Comparison of ENCODE assay signal across 8 cellular contexts in genomic region chr10:48306870-48307531, GRCh38. TPM values are rescaled to one million over a fixed set of nuclear protein-coding genes. Genes with fewer than 3 reads are reported as not detected.
DNase-seq lines count a peak whose midpoint lies in the region; ATAC-seq and TF ChIP-seq lines count a peak whose summit lies in the region.

No MANE protein-coding gene starts in this region.

- H3K9me3 Mint-ChIP-seq in CD4-positive, alpha-beta T cell: no peaks in the 10 kb centered on the region

- no peaks in the 10 kb centered on the region for H3K27me3 Mint-ChIP-seq in CD4-positive, alpha-beta T cell

- peaks cover 39% of the 10 kb centered on the region for H3K4me1 ChIP-seq in RWPE2 (ENCODE audit: insufficient read depth, poor library complexity, severe bottlenecking)
- peaks cover 11% of the 10 kb centered on the region for H3K4me1 ChIP-seq in hepatocyte (ENCODE audit: insufficient read depth)
- H3K4me1 ChIP-seq in gastrocnemius medialis: peaks cover 35 to 38% of the 10 kb centered on the region in 2 donors

- POLR2A ChIA-PET in CD4-positive, alpha-beta T cell (lab: Charles Lee): no interaction called here

- peaks cover 32% of the 10 kb centered on the region for H4K20me1 ChIP-seq in hepatocyte (ENCODE audit: insufficient read depth, poor library complexity, severe bottlenecking)

- peak overlapping the region; percentile 87 for H3K4me2 ChIP-seq in hepatocyte

- TF ChIP-seq POLR2A in gastrocnemius medialis (IDR thresholded peaks at IDR 0.05): no peak

- CTCF ChIA-PET in CD4-positive, alpha-beta T cell (lab: Charles Lee): no interaction called here

- intact Hi-C loops in CD4-positive, alpha-beta T cell (cut with DNase I, micrococcal nuclease): loop anchor here in 1 of 2 experiments (5.0 to 10.0 kb wide), 3 partner anchors 350 to 1230 kb away; partner anchors contain the start of genes ERCC6 and ZNF488
- intact Hi-C loops in gastrocnemius medialis (cut with DNase I; ENCODE audit: low total_unique reads): loop anchor here (5.0 kb wide), 1 partner anchor 350 kb away; no protein-coding TSS in a partner anchor

- peaks cover 46% of the 10 kb centered on the region for H3K4me1 Mint-ChIP-seq in CD4-positive, alpha-beta T cell (ENCODE audit: low read depth)

- peak overlapping the region; percentile 86 for H3K27ac ChIP-seq in CD4-positive, alpha-beta T cell (ENCODE audit: low read depth, low read length)
- H3K27ac ChIP-seq in RWPE2 (ENCODE audit: poor library complexity, severe bottlenecking): peak overlapping the region; percentile 49
- H3K27ac ChIP-seq in hepatocyte: peak overlapping the region; percentile 99
- H3K27ac ChIP-seq in gastrocnemius medialis: peak overlapping the region; percentile 93 to 98 (median 96)

- in situ Hi-C loops in gastrocnemius medialis (cut with MboI; ENCODE audit: low sequenced_read_pairs in 4 of 4): no loop called here

- H2AFZ ChIP-seq in hepatocyte: peak overlapping the region; percentile 90

- H3K4me3 Mint-ChIP-seq in CD4-positive, alpha-beta T cell: peak overlapping the region; percentile 91

- TF ChIP-seq CTCF in CD4-positive, alpha-beta T cell (IDR thresholded peaks at IDR 0.05): no peak
- TF ChIP-seq CTCF in RWPE2 (IDR thresholded peaks at IDR 0.05; ENCODE audit: poor library complexity, severe bottlenecking) (no peak), hepatocyte (IDR thresholded peaks at IDR 0.05; ENCODE audit: poor library complexity) (no peak), gastrocnemius medialis (IDR thresholded peaks at IDR 0.05 in 4 of 5, conservative IDR thresholded peaks at IDR 0.05 in 1 of 5) (no peak)

- peak overlapping the region; percentile 93 for H3K27ac Mint-ChIP-seq in CD4-positive, alpha-beta T cell

- peaks cover 3% of the 10 kb centered on the region for H3K36me3 ChIP-seq in RWPE2 (ENCODE audit: low read depth)
- H3K36me3 ChIP-seq in hepatocyte (replicated peaks; ENCODE audit: insufficient read depth, low read depth): no peaks in the 10 kb centered on the region
- H3K36me3 ChIP-seq in gastrocnemius medialis: no peaks in the 10 kb centered on the region

- H3K27me3 ChIP-seq in CD4-positive, alpha-beta T cell (ENCODE audit: control insufficient read depth, insufficient read depth, low read length): no peaks in the 10 kb centered on the region
- H3K27me3 ChIP-seq in RWPE2 (ENCODE audit: insufficient read depth, poor library complexity, severe bottlenecking) (no peaks in the 10 kb centered on the region), hepatocyte (no peaks in the 10 kb centered on the region), gastrocnemius medialis (no peaks in the 10 kb centered on the region)

- H3K36me3 Mint-ChIP-seq in CD4-positive, alpha-beta T cell (ENCODE audit: low read depth): no peaks in the 10 kb centered on the region

- peak; percentile 45 to 77 (median 65) for DNase-seq in CD4-positive, alpha-beta T cell
- DNase-seq in RWPE2 (ENCODE audit: low spot score) (no peak), amniotic epithelial cell (ENCODE audit: low read depth) (peak; percentile 27), hepatocyte (ENCODE audit: low spot score) (peak; percentile 77), gastrocnemius medialis (peak; percentile 18 to 32), cerebellar nuclear complex (lab: John Stamatoyannopoulos, UW) (no peak)

- ATAC-seq in CD4-positive, alpha-beta T cell (ENCODE audit: poor library complexity): peak; percentile 61
- ATAC-seq in GM19324 (IDR thresholded peaks at IDR 0.05; ENCODE audit: low FRiP score, unreplicated experiment) (peak; percentile 51), HG03432 (IDR thresholded peaks at IDR 0.05; ENCODE audit: unreplicated experiment) (peak; percentile 44), RWPE2 (ENCODE audit: low read depth) (peak; percentile 23), gastrocnemius medialis (peak; percentile 61 to 66)

- no peaks in the 10 kb centered on the region for H3K9me3 ChIP-seq in CD4-positive, alpha-beta T cell (ENCODE audit: control insufficient read depth, low read length)
- H3K9me3 ChIP-seq in RWPE2 (ENCODE audit: severe bottlenecking) (no peaks in the 10 kb centered on the region), hepatocyte (ENCODE audit: low read depth) (no peaks in the 10 kb centered on the region), gastrocnemius medialis (no peaks in the 10 kb centered on the region)

- peaks cover 46% of the 10 kb centered on the region for H3K79me2 ChIP-seq in hepatocyte

- H3K9me2 ChIP-seq in hepatocyte (replicated peaks; ENCODE audit: insufficient read depth): no peaks in the 10 kb centered on the region

- WGBS in hepatocyte (ENCODE audit: low lambda C conversion rate, missing lambda C conversion rate): 0% methylated on average over 20 of the region's 66 CpGs

- H3K4me3 ChIP-seq in RWPE2 (ENCODE audit: severe bottlenecking): peak overlapping the region; percentile 98
- H3K4me3 ChIP-seq in hepatocyte: peak overlapping the region; percentile 96
- peak overlapping the region; percentile 76 to 81 (median 79) for H3K4me3 ChIP-seq in gastrocnemius medialis

RNA-seq across cellular contexts. Expression of gene MAPK8, which starts 0.5 kb away (rescaled TPM):
- 10 to 100 TPM; 47.8 to 50.6 TPM for total RNA-seq in CD4-positive, alpha-beta T cell
- total RNA-seq in hepatocyte: 73.2 and 81.3 TPM in 2 replicates
- polyA plus RNA-seq in hepatocyte: 18.2 and 20.9 TPM in 2 replicates
- 10 to 100 TPM; 25.6 to 52.1 (median 35.4) TPM for total RNA-seq in gastrocnemius medialis

RNA-seq across cellular contexts. Expression of gene FRMPD2, which starts 32.5 kb away (rescaled TPM):
- not detected for total RNA-seq in CD4-positive, alpha-beta T cell
- total RNA-seq in hepatocyte (0.10 and 0.52 TPM in 2 replicates), gastrocnemius medialis (not detected)
- 0.30 and 0.55 TPM in 2 replicates for polyA plus RNA-seq in hepatocyte

Comparison
In these comparisons a context has a peak if more than half of its experiments do, and no peak if none do; other contexts are left out.
1. DNase-seq: peak in CD4-positive, alpha-beta T cell (10 of 10), amniotic epithelial cell (single experiment), hepatocyte (single experiment) and gastrocnemius medialis (2 of 2); none in RWPE2 (single experiment) and cerebellar nuclear complex (0 of 2).
2. H3K27ac ChIP-seq: peak in every context shown above with its lines; median percentile 99 in hepatocyte; 96 in gastrocnemius medialis; 86 in CD4-positive, alpha-beta T cell; 49 in RWPE2.
3. Peak in every context shown above with its lines, with median percentiles within 50 percentile points of each other: ATAC-seq and H3K4me3 ChIP-seq.